ENCODE assay signal across 22 cellular contexts in the genomic region with DNA sequence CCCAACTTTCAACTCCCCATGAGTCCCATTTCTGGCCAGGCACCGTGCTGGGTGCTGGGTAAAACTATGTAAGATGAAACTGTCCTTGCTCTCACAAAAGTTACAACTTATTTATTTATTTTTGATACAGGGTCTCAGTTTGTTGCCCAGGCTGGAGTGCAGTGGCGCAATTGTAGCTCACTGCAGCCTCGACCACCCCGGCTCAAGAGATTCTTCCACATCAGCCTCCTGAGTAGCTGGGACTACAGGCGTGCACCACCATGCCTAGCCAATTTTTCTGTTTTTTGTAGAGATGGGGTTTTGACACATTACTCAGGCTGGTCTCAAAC. TPM values are rescaled to one million over a fixed set of nuclear protein-coding genes. Genes with fewer than 3 reads are reported as not detected.
A peak's percentile ranks its signal among the peaks of the same experiment; 100 is the strongest.
DNase-seq lines count a peak whose midpoint lies in the region; ATAC-seq and TF ChIP-seq lines count a peak whose summit lies in the region.
"Had no signal": no experiment of that assay in that cellular context is flagged by ENCODE, and none has a peak within 500 bp of the region (broad histone marks: within the 10 kb centered on the region; RNA-seq: fewer than 3 reads in every experiment).

No MANE protein-coding gene starts in this region.

- H3K4me1 Mint-ChIP-seq in Caco-2 (ENCODE audit: low read depth, unreplicated experiment) (no peaks in the 10 kb centered on the region), brain (peaks cover 5% of the 10 kb centered on the region)
- H3K4me1 Mint-ChIP-seq: activated CD4-positive, alpha-beta T cell treated with anti-CD3 and anti-CD28 coated beads for 36 hours; immature natural killer cell; mesothelial cell of epicardium; natural killer cell had no signal

- H3K23ac ChIP-seq in neuronal stem cell (ENCODE audit: low read depth, low read length, poor library complexity), result no peak overlapping the region

- H3K27ac Mint-ChIP-seq in Caco-2 (ENCODE audit: unreplicated experiment) (peak overlapping the region; percentile 36), brain (peak overlapping the region in 4 of 5 experiments; percentile 49 to 90 (median 88))
- H3K27ac Mint-ChIP-seq: activated CD4-positive, alpha-beta T cell treated with anti-CD3 and anti-CD28 coated beads for 36 hours; activated T-cell treated with anti-CD3 and anti-CD28 coated beads, Interleukin-2, amount 50 U/mL, for 24 hours; CD4-positive, alpha-beta T cell; natural killer cell; stimulated activated naive CD8-positive, alpha-beta T cell treated with anti-CD3 and anti-CD28 coated beads, Interleukin-15, Interleukin-2, amounts not matched to agents 100 ng/mL and 50 ng/mL, for 24 hours had no signal

- no peaks in the 10 kb centered on the region for H3K79me2 ChIP-seq in OCI-LY7 (ENCODE audit: insufficient read depth, low read depth, low read length)

- BruUV-seq in Caco-2 (replicated peaks; lab: Mats Ljungman, UMichigan), result no TSS peak
- BruUV-seq in OCI-LY7 (replicated peaks; lab: Mats Ljungman, UMichigan), result no TSS peak

- intact Hi-C loops in Caco-2 (cut with micrococcal nuclease; ENCODE audit: unreplicated experiment), result loop anchor here (1.0 to 10.0 kb wide), 4 partner anchors 56 to 208 kb away; a partner anchor contains a TSS
- intact Hi-C loops in OCI-LY7 (cut with micrococcal nuclease; ENCODE audit: unreplicated experiment), result no loop called here
- intact Hi-C loops in left colon (cut with DNase I, micrococcal nuclease), result loop anchor here in 1 of 2 donors (10.0 kb wide), 1 partner anchor 208 kb away; no protein-coding TSS in a partner anchor

- H2BK15ac ChIP-seq in neuronal stem cell (ENCODE audit: low read length), result no peak overlapping the region

- H3K36me3 ChIP-seq in Caco-2 (ENCODE audit: control insufficient read depth, insufficient read depth, low read length) (no peaks in the 10 kb centered on the region), OCI-LY7 (ENCODE audit: insufficient read depth, low read length) (no peaks in the 10 kb centered on the region), neuronal stem cell (replicated peaks in 1 of 2; ENCODE audit: control insufficient read depth in 2 of 2, insufficient read depth in 2 of 2, low read length in 2 of 2) (peaks cover 17 to 19% of the 10 kb centered on the region in 2 donors)

- H3K27ac ChIP-seq in OCI-LY7 (ENCODE audit: low read depth, low read length, poor library complexity, severe bottlenecking) (no peak overlapping the region), neuronal stem cell (replicated peaks; ENCODE audit: low read length) (no peak overlapping the region)
- H3K27ac ChIP-seq: foreskin keratinocyte, thyroid gland had no signal

- H2BK120ac ChIP-seq in neuronal stem cell (ENCODE audit: low read depth, low read length), result no peak overlapping the region

- H4K91ac ChIP-seq in neuronal stem cell (ENCODE audit: low read depth, low read length, poor library complexity), result no peak overlapping the region

- H3K18ac ChIP-seq in neuronal stem cell (ENCODE audit: low read length), result no peak overlapping the region

- no peak overlapping the region for H3K4me3 ChIP-seq in Caco-2 (ENCODE audit: low read depth, low read length)
- H3K4me3 ChIP-seq in OCI-LY7 (ENCODE audit: low read depth, low read length, poor library complexity, severe bottlenecking), result no peak overlapping the region
- no peak overlapping the region for H3K4me3 ChIP-seq in neuronal stem cell (ENCODE audit: low read length in 2 of 2)
- H3K4me3 ChIP-seq: thyroid gland had no signal

- POLR2A ChIA-PET in Caco-2 (lab: Charles Lee) (no interaction called here), OCI-LY7 (lab: Charles Lee) (interaction anchor here (1.0 kb wide), 1 partner anchor 13 kb away, joined by 4 read pairs; no protein-coding TSS in a partner anchor)

- no peak overlapping the region for H3K4me3 Mint-ChIP-seq in Caco-2 (ENCODE audit: unreplicated experiment)
- H3K4me3 Mint-ChIP-seq in brain, result no peak overlapping the region
- H3K4me3 Mint-ChIP-seq: activated CD4-positive, alpha-beta T cell treated with anti-CD3 and anti-CD28 coated beads for 36 hours; activated T-cell treated with anti-CD3 and anti-CD28 coated beads, Interleukin-2, amount 50 U/mL, for 24 hours; CD4-positive, alpha-beta T cell; mesothelial cell of epicardium; natural killer cell; stimulated activated naive CD8-positive, alpha-beta T cell treated with anti-CD3 and anti-CD28 coated beads, Interleukin-15, Interleukin-2, amounts not matched to agents 100 ng/mL and 50 ng/mL, for 24 hours had no signal

- no peak overlapping the region for H2BK12ac ChIP-seq in neuronal stem cell (ENCODE audit: low read length)

- H3K79me1 ChIP-seq in neuronal stem cell (ENCODE audit: low read depth, low read length), result no peaks in the 10 kb centered on the region

- DNase-seq in Caco-2 (no peak), OCI-LY7 (ENCODE audit: low spot score) (no peak), neuronal stem cell (ENCODE audit: low spot score) (no peak), left colon (no peak), GM13976 (ENCODE audit: low spot score) (no peak)
- no peak for DNase-seq in stimulated activated CD8-positive, alpha-beta memory T cell treated with anti-CD3 and anti-CD28 coated beads, Interleukin-4, amount 100 ng/mL, for 48 hours
- DNase-seq: activated naive CD4-positive, alpha-beta T cell; effector memory CD4-positive, alpha-beta T cell; NCI-H2029 treated with DMSO at 0.1 percent for 48 hours had no signal

- H3K4me2 ChIP-seq in OCI-LY7 (ENCODE audit: low read length) (no peak overlapping the region), neuronal stem cell (ENCODE audit: insufficient read depth, low read length, poor library complexity, severe bottlenecking) (no peak overlapping the region)

- no peak overlapping the region for H2BK5ac ChIP-seq in neuronal stem cell (ENCODE audit: low read length)

- H4K8ac ChIP-seq in neuronal stem cell (ENCODE audit: low read depth, low read length), result no peak overlapping the region

- peaks cover 6% of the 10 kb centered on the region for H3K9me3 Mint-ChIP-seq in Caco-2 (ENCODE audit: unreplicated experiment)
- H3K9me3 Mint-ChIP-seq in brain, result peaks cover 0 to 3% (median 2%) of the 10 kb centered on the region in 5 experiments
- H3K9me3 Mint-ChIP-seq: activated T-cell treated with anti-CD3 and anti-CD28 coated beads, Interleukin-2, amount 50 U/mL, for 24 hours; CD4-positive, alpha-beta T cell; natural killer cell; stimulated activated naive CD8-positive, alpha-beta T cell treated with anti-CD3 and anti-CD28 coated beads, Interleukin-15, Interleukin-2, amounts not matched to agents 100 ng/mL and 50 ng/mL, for 24 hours had no signal

- no peak overlapping the region for H2AK5ac ChIP-seq in neuronal stem cell (ENCODE audit: low read depth, low read length)

- no peak for ATAC-seq in GM19452 (IDR thresholded peaks at IDR 0.05; ENCODE audit: unreplicated experiment)
- no peak for ATAC-seq in left colon
- ATAC-seq: activated CD4-positive, alpha-beta T cell treated with anti-CD3 and anti-CD28 coated beads for 36 hours had no signal

- in situ Hi-C loops in GM13976 (cut with MboI; ENCODE audit: low sequenced_read_pairs, unreplicated experiment), result no loop called here

- H3K9ac ChIP-seq in neuronal stem cell (ENCODE audit: low read depth, low read length, poor library complexity), result no peak overlapping the region

- no peaks in the 10 kb centered on the region for H4K20me1 ChIP-seq in OCI-LY7 (ENCODE audit: insufficient read depth, low read length)

- no peak overlapping the region for H3K4ac ChIP-seq in neuronal stem cell (ENCODE audit: low read length)

- no peaks in the 10 kb centered on the region for H3K27me3 Mint-ChIP-seq in Caco-2 (ENCODE audit: insufficient read depth, unreplicated experiment)
- H3K27me3 Mint-ChIP-seq in brain, result no peaks in the 10 kb centered on the region
- H3K27me3 Mint-ChIP-seq: activated CD4-positive, alpha-beta T cell treated with anti-CD3 and anti-CD28 coated beads for 36 hours; activated T-cell treated with anti-CD3 and anti-CD28 coated beads, Interleukin-2, amount 50 U/mL, for 24 hours; CD4-positive, alpha-beta T cell; stimulated activated naive CD8-positive, alpha-beta T cell treated with anti-CD3 and anti-CD28 coated beads, Interleukin-15, Interleukin-2, amounts not matched to agents 100 ng/mL and 50 ng/mL, for 24 hours had no signal

- H3K9me3 ChIP-seq in Caco-2 (no peaks in the 10 kb centered on the region), OCI-LY7 (ENCODE audit: low read length) (no peaks in the 10 kb centered on the region), neuronal stem cell (replicated peaks in 1 of 2; ENCODE audit: control insufficient read depth in 2 of 2, insufficient read depth in 1 of 2, low read depth in 1 of 2, low read length in 2 of 2) (peaks cover 0 to 3% of the 10 kb centered on the region in 2 donors)
- H3K9me3 ChIP-seq: adrenal gland, thyroid gland had no signal

- H3K27me3 ChIP-seq in Caco-2 (replicated peaks; ENCODE audit: control insufficient read depth, insufficient read depth, low read length) (no peaks in the 10 kb centered on the region), neuronal stem cell (ENCODE audit: control insufficient read depth in 3 of 3, insufficient read depth in 3 of 3, low read depth in 1 of 3, low read length in 3 of 3) (no peaks in the 10 kb centered on the region)
- H3K27me3 ChIP-seq: adrenal gland, foreskin keratinocyte, sigmoid colon, thyroid gland had no signal

- TF ChIP-seq CTCF in Caco-2 (IDR thresholded peaks at IDR 0.05; ENCODE audit: insufficient read depth in 1 of 2, low read depth in 1 of 2, low read length in 1 of 2, severe bottlenecking in 1 of 2, unreplicated experiment in 1 of 2) (no peak), OCI-LY7 (conservative IDR thresholded peaks at IDR 0.05; ENCODE audit: low read length) (peak; percentile 6; the same call in 1 of the 2 replicates), brain (conservative IDR thresholded peaks at IDR 0.05) (peak in 1 of 2 experiments; percentile 50), GM13976 (IDR thresholded peaks at IDR 0.05; ENCODE audit: borderline replicate concordance, control extremely low read depth, extremely low read depth, insufficient read depth, missing control alignments) (no peak)

- CTCF ChIA-PET in Caco-2 (lab: Charles Lee), result interaction anchor here (1.0 to 1.6 kb wide), 3 partner anchors 16 to 133 kb away, joined by 3 to 13 read pairs (median 5); no protein-coding TSS in a partner anchor
- CTCF ChIA-PET in OCI-LY7 (lab: Charles Lee; ENCODE audit: unreplicated experiment), result interaction anchor here (1.0 kb wide), 1 partner anchor 16 kb away, joined by 3 read pairs; no protein-coding TSS in a partner anchor

- H2AFZ ChIP-seq in OCI-LY7 (ENCODE audit: low read length), result peak overlapping the region; percentile 88; the same call in 1 of the 2 replicates
- peak overlapping the region; percentile 93 for H2AFZ ChIP-seq in neuronal stem cell (ENCODE audit: low read length)

- H3K4me1 ChIP-seq in Caco-2 (no peaks in the 10 kb centered on the region), OCI-LY7 (ENCODE audit: insufficient read depth, low read length, poor library complexity, severe bottlenecking) (no peaks in the 10 kb centered on the region), neuronal stem cell (ENCODE audit: control insufficient read depth in 2 of 2, insufficient read depth in 1 of 2, low read depth in 1 of 2, low read length in 2 of 2) (peaks cover 0 to 2% of the 10 kb centered on the region in 2 donors)
- H3K4me1 ChIP-seq: adrenal gland, foreskin keratinocyte, thyroid gland had no signal

- H3K36me3 Mint-ChIP-seq in Caco-2 (ENCODE audit: insufficient read depth, unreplicated experiment) (peaks cover 5% of the 10 kb centered on the region), brain (peaks cover 35% of the 10 kb centered on the region)
- H3K36me3 Mint-ChIP-seq: natural killer cell had no signal

- WGBS in neuronal stem cell (ENCODE audit: extremely low coverage in 2 of 2, insufficient read length in 2 of 2, insufficient replicate concordance in 1 of 2), 2 donors, result no CpG with 5 or more reads among the region's 5 CpGs

- H3K14ac ChIP-seq in neuronal stem cell (ENCODE audit: low read length), result no peak overlapping the region

- H3K9me2 ChIP-seq in OCI-LY7 (ENCODE audit: insufficient read depth, low read length), result no peaks in the 10 kb centered on the region

RNA-seq across cellular contexts. Expression of a gene that starts 12.9 kb away (rescaled TPM):
- total RNA-seq in Caco-2 (2022) (10.4 and 13.2 TPM in 2 replicates), OCI-LY7 (2022) (not detected in 2 replicates), left colon (1 to 10 TPM; 2.0 to 4.9 TPM)
- total RNA-seq in OCI-LY7 (2014; rRNA removed; shearing (Covaris generic)), result 0.05 TPM in 1 of 2 replicates, not detected in the other
- polyA plus RNA-seq in brain (ENCODE audit: insufficient read depth, low read depth, low replicate concordance), result 207 TPM
- polyA plus RNA-seq in neuronal stem cell (2013, experiment 1 of 2), result 55.1 TPM
- polyA plus RNA-seq in neuronal stem cell (2013, experiment 2 of 2), result 63.7 TPM

RNA-seq across cellular contexts. Expression of a gene that starts 17.5 kb away (rescaled TPM):
- total RNA-seq in Caco-2 (2022) (2.2 and 3.1 TPM in 2 replicates), OCI-LY7 (2022) (0.57 and 0.76 TPM in 2 replicates), left colon (100 to 1,000 TPM in 1 of 2 donors, 10 to 100 TPM in 1; 44.4 to 130 TPM)
- 0.41 TPM in 1 of 2 replicates, not detected in the other for total RNA-seq in OCI-LY7 (2014; rRNA removed; shearing (Covaris generic))
- polyA plus RNA-seq in brain (ENCODE audit: insufficient read depth, low read depth, low replicate concordance), result 4.7 TPM
- polyA plus RNA-seq in neuronal stem cell (2013, experiment 1 of 2), result 22.9 TPM
- 24.0 TPM for polyA plus RNA-seq in neuronal stem cell (2013, experiment 2 of 2)

RNA-seq across cellular contexts. Expression of a gene that starts 33.1 kb away (rescaled TPM):
- total RNA-seq in Caco-2 (2022) (38.9 and 39.5 TPM in 2 replicates), OCI-LY7 (2022) (28.5 and 31.0 TPM in 2 replicates), left colon (10 to 100 TPM; 16.3 to 18.7 TPM)
- total RNA-seq in OCI-LY7 (2014; rRNA removed; shearing (Covaris generic)), result 91.1 and 98.1 TPM in 2 replicates
- 185 TPM for polyA plus RNA-seq in brain (ENCODE audit: insufficient read depth, low read depth, low replicate concordance)
- 35.6 TPM for polyA plus RNA-seq in neuronal stem cell (2013, experiment 1 of 2)
- 32.7 TPM for polyA plus RNA-seq in neuronal stem cell (2013, experiment 2 of 2)

RNA-seq across cellular contexts. Expression of a gene that starts 40.6 kb away (rescaled TPM):
- total RNA-seq in Caco-2 (2022) (0.81 and 1.0 TPM in 2 replicates), OCI-LY7 (2022) (0.61 and 0.85 TPM in 2 replicates), left colon (under 1 TPM; 0.14 to 0.73 TPM)
- 0.36 and 0.73 TPM in 2 replicates for total RNA-seq in OCI-LY7 (2014; rRNA removed; shearing (Covaris generic))
- not detected for polyA plus RNA-seq in brain (ENCODE audit: insufficient read depth, low read depth, low replicate concordance)
- 0.20 TPM for polyA plus RNA-seq in neuronal stem cell (2013, experiment 1 of 2)
- polyA plus RNA-seq in neuronal stem cell (2013, experiment 2 of 2), result 0.26 TPM

RNA-seq across cellular contexts. Expression of a gene that starts 56.1 kb away (rescaled TPM):
- total RNA-seq in Caco-2 (2022) (13.2 and 16.9 TPM in 2 replicates), OCI-LY7 (2022) (14.5 and 17.8 TPM in 2 replicates), left colon (10 to 100 TPM; 13.5 to 16.6 TPM)
- 11.6 and 20.2 TPM in 2 replicates for total RNA-seq in OCI-LY7 (2014; rRNA removed; shearing (Covaris generic))
- 17.1 TPM for polyA plus RNA-seq in brain (ENCODE audit: insufficient read depth, low read depth, low replicate concordance)
- polyA plus RNA-seq in neuronal stem cell (2013, experiment 1 of 2), result 12.5 TPM
- 12.1 TPM for polyA plus RNA-seq in neuronal stem cell (2013, experiment 2 of 2)

Comparison
In these comparisons a context has a peak if more than half of its experiments do, and no peak if none do; other contexts are left out.
1. RNA of a gene that starts 17.5 kb away (total RNA-seq): 44.4 to 130 TPM in left colon; 2.2 to 3.1 TPM in Caco-2 and 0.41 to 0.76 TPM in OCI-LY7; every median in the first group is over 10 times any median in the second.